ENCODE assay signal across 8 cellular contexts in the genomic region with DNA sequence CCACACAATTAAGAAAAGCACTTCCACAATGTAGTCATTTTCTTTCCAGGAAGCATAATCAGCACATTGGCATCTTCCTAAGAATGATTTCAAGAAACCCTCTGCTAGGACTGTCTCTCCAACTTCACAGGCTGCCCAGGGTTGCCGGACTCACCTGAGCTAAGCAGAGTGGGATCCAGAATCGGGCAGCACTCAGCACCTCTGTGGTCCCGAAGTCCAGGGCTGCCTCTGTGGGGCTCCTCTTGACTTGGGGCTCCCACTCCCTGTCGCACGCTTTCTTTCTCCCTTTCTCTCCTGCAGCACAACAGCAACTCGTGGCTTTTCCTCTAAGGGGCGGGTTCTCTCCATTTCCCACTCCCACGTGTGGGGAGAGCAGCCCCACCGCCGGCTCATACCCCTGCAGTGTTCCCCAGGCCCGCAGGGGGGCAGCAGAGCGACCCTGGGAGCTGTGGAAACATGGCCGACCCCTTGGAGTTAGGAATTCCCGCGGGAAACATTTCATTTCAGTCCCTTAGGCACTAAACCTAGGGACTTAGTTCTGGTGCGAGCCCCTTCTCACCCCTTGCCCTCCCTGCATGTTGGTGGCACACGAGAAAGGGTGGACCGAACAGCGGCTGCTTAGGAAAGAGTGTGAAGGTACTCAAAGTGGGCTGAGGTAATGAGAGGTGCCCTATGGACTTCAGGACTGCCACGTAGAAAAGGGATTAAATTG. TPM values are rescaled to one million over a fixed set of nuclear protein-coding genes. Genes with fewer than 3 reads are reported as not detected.
DNase-seq lines count a peak whose midpoint lies in the region; ATAC-seq and TF ChIP-seq lines count a peak whose summit lies in the region.

A gene with protein sequence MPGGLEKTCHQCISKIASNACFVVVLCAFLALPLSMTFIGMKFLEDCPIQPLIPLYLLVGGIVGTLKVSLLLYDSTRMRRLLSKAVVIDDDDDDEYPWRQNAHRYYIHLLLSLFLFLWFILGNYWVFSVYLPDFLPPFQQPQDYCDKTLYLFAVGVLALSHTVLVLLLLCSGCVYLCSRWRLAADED (minus strand): TSS at position 316 of the 712 bp plus-strand sequence. CDS start 6,647 bp downstream, outside the sequence.

- TF ChIP-seq CTCF in AG04450 (IDR thresholded peaks at IDR 0.05; ENCODE audit: low read depth, low read length), result peak; percentile 83

- POLR2A ChIA-PET in AG04450 (lab: Yijun Ruan, JAX), result no interaction called here

- CTCF ChIA-PET in AG04450 (lab: Charles Lee), result interaction anchor here (0.6 to 2.0 kb wide), 6 partner anchors 9 to 44 kb away, joined by 3 to 6 read pairs (median 4); no protein-coding TSS in a partner anchor

- DNase-seq in AG04450 (ENCODE audit: low read depth, low spot score) (no peak), NCI-H1092 treated with DMSO at 0.1 percent for 48 hours (lab: John Stamatoyannopoulos, UW) (peak; percentile 31), ecto neural progenitor cell (ENCODE audit: low spot score) (peak; percentile 83), lung microvascular endothelial cell (ENCODE audit: low read depth in 2 of 2) (peak; percentile 38 to 58), NCI-H2196 treated with DMSO at 0.1 percent for 48 hours (lab: John Stamatoyannopoulos, UW; ENCODE audit: unreplicated experiment) (no peak)
- peak; percentile 79 for DNase-seq in activated CD4-positive, alpha-beta T cell treated with anti-CD3 and anti-CD28 coated beads for 48 hours
- peak; percentile 37 for DNase-seq in stimulated activated CD8-positive, alpha-beta memory T cell treated with anti-CD3 and anti-CD28 coated beads, Interleukin-7, amount 100 ng/mL, for 24 hours (ENCODE audit: low read depth)

- H3K9me3 ChIP-seq in AG04450 (ENCODE audit: control insufficient read depth, insufficient read depth, low read length), result peaks cover 2% of the 10 kb centered on the region; the same call in 1 of the 2 replicates

- no peak within 1 kb of the TSS for H3K27ac ChIP-seq in AG04450 (ENCODE audit: low read depth, low read length)

- ATAC-seq in GM18511 (IDR thresholded peaks at IDR 0.05; ENCODE audit: unreplicated experiment), result peak; percentile 83

- no peak within 1 kb of the TSS for H3K4me3 ChIP-seq in AG04450 (ENCODE audit: low read depth, low read length)

- H3K27me3 ChIP-seq in AG04450 (ENCODE audit: control insufficient read depth, insufficient read depth, low read length), result peaks cover 12% of the 10 kb centered on the region

RNA-seq across cellular contexts. Expression of the gene that starts here (rescaled TPM):
- polyA plus RNA-seq in AG04450 (2011; rRNA removed), result not detected in 2 replicates
- not detected in 2 replicates for polyA minus RNA-seq in AG04450 (2011; rRNA and poly(A)+ RNA removed)
- total RNA-seq in lung microvascular endothelial cell, result not detected in 2 replicates

Comparison
In these comparisons a context has a peak if more than half of its experiments do, and no peak if none do; other contexts are left out.
1. Peak in DNase-seq in lung microvascular endothelial cell; RNA of the gene not detected or under 1 TPM.
2. DNase-seq: peak in NCI-H1092 treated with DMSO at 0.1 percent for 48 hours (single experiment), activated CD4-positive, alpha-beta T cell treated with anti-CD3 and anti-CD28 coated beads for 48 hours (single experiment), ecto neural progenitor cell (single experiment) and stimulated activated CD8-positive, alpha-beta memory T cell treated with anti-CD3 and anti-CD28 coated beads, Interleukin-7, amount 100 ng/mL, for 24 hours (single experiment); none in AG04450 (single experiment) and NCI-H2196 treated with DMSO at 0.1 percent for 48 hours (single experiment).